2 cellular contexts compared by ENCODE assay signal in genomic region chr10:71257292-71257997, GRCh38.
TF ChIP-seq lines count a peak whose summit lies in the region.

No MANE protein-coding gene starts in this region.

TF ChIP-seq in HepG2, 621 proteins besides CTCF, POLR2A, EP300 and RAD21 (continued from another document):
- TF ChIP-seq ZNF414 (CRISPR knock-in tag; IDR thresholded peaks at IDR 0.05): no peak
TF ChIP-seq in HepG2: peak in this region for 1.

TF ChIP-seq in SK-N-SH treated with all-trans-retinoic acid at 6 μM for 48 hours, 23 proteins besides CTCF, POLR2A, EP300 and RAD21:
- TF ChIP-seq POU6F1 (CRISPR knock-in tag; IDR thresholded peaks at IDR 0.05; ENCODE audit: borderline replicate concordance, low read depth) (no peak), TSHZ2 (CRISPR knock-in tag; IDR thresholded peaks at IDR 0.05) (no peak), ISL1 (CRISPR knock-in tag; IDR thresholded peaks at IDR 0.05) (no peak), PATZ1 (CRISPR knock-in tag; IDR thresholded peaks at IDR 0.05; ENCODE audit: borderline replicate concordance) (no peak)
